ENCODE assay signal across 8 cellular contexts in the genomic region with DNA sequence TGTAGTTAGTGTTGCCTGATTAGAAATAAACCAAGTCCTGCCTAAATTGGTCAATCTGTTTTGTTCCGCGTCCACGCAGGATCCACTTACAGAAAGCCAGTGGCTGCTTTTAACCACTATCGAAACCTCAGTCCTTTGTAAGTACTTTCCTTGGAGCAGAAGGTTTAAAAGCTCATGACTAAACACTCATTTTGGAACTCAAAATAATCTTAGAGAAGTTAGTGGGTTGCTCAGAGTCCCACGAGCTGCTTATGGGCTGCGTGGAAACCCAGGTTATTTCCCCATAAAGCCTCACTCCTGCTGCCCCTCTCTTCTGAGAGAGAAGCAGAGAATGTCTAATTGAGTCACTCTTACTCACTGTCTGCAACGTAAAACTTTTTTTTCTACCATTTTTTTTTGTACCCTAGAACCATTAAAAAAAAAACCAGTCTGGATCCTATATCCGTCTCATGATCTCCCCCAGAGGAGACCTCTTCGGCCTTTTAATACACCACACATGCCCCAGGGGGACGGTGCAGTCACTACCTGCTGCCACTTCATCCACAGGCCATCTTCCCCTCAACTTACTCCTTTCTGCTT. TPM values are rescaled to one million over a fixed set of nuclear protein-coding genes. Genes with fewer than 3 reads are reported as not detected.
DNase-seq lines count a peak whose midpoint lies in the region; ATAC-seq and TF ChIP-seq lines count a peak whose summit lies in the region.

No MANE protein-coding gene starts in this region.

- H3K27me3 Mint-ChIP-seq in chondrocyte (ENCODE audit: low read depth) = no peaks in the 10 kb centered on the region

- no peak for TF ChIP-seq CTCF in chondrocyte (IDR thresholded peaks at IDR 0.05)

- H3K9me3 Mint-ChIP-seq in chondrocyte (ENCODE audit: low read depth) = no peaks in the 10 kb centered on the region

- no peaks in the 10 kb centered on the region for H3K36me3 ChIP-seq in aorta (ENCODE audit: control insufficient read depth in 1 of 2, insufficient read depth in 2 of 2, low read length in 1 of 2)

- DNase-seq in CD1c-positive myeloid dendritic cell (ENCODE audit: extremely low spot score) (peak; percentile 43), chondrocyte (ENCODE audit: low spot score) (no peak), A172 (ENCODE audit: low spot score) (no peak), KG1 (lab: John Stamatoyannopoulos, UW) (no peak), aorta (no peak)
- DNase-seq in stimulated activated CD4-positive, alpha-beta T cell treated with anti-CD3 and anti-CD28 coated beads, Interleukin-4, amount 100 ng/mL, for 4 hours = no peak

- 47 to 55% methylated on average over 10 of the region's 10 CpGs for WGBS in aorta, 2 donors

- no peaks in the 10 kb centered on the region for H3K27me3 ChIP-seq in aorta (ENCODE audit: control insufficient read depth in 1 of 2, insufficient read depth in 2 of 2, low read length in 1 of 2)

- H3K4me3 Mint-ChIP-seq in chondrocyte (ENCODE audit: unreplicated experiment) = peak overlapping the region; percentile 31

- peak overlapping the region; percentile 91 for H3K27ac Mint-ChIP-seq in chondrocyte (ENCODE audit: unreplicated experiment)

- peaks cover 92% of the 10 kb centered on the region for H3K4me1 Mint-ChIP-seq in chondrocyte (ENCODE audit: low read depth)

- no peaks in the 10 kb centered on the region for H3K9me3 ChIP-seq in aorta (ENCODE audit: control insufficient read depth, low read length)

- no peak overlapping the region for H3K4me3 ChIP-seq in aorta (ENCODE audit: low read length in 2 of 2)

- no peak overlapping the region for H3K27ac ChIP-seq in aorta (ENCODE audit: low read depth in 1 of 2, low read length in 2 of 2)

- ATAC-seq in GM19455 (IDR thresholded peaks at IDR 0.05; ENCODE audit: unreplicated experiment) (peak; percentile 39), HG03175 (IDR thresholded peaks at IDR 0.05; ENCODE audit: unreplicated experiment) (peak; percentile 44), aorta (ENCODE audit: low FRiP score) (no peak)

- intact Hi-C loops in aorta (cut with DNase I) = no loop called here

- H3K36me3 Mint-ChIP-seq in chondrocyte (ENCODE audit: low read depth) = peaks cover 3% of the 10 kb centered on the region

- peaks cover 7% of the 10 kb centered on the region in 2 donors for H3K4me1 ChIP-seq in aorta (ENCODE audit: control insufficient read depth in 1 of 2, insufficient read depth in 2 of 2, low read length in 2 of 2)

RNA-seq across cellular contexts. Expression of a gene that starts 7.5 kb away (rescaled TPM):
- total RNA-seq in chondrocyte (181 to 189 TPM (median 182 TPM) in 3 replicates), aorta (10 to 100 TPM; 45.6 to 51.5 TPM)
- total RNA-seq in A172 (2014; rRNA removed; shearing (Covaris generic)) = 49.2 and 72.9 TPM in 2 replicates
- 10 to 100 TPM; 30.1 to 53.0 TPM for polyA plus RNA-seq in aorta
